1 cellular context compared by ENCODE assay signal in genomic region chrX:107146670-107147069, GRCh38.
TF ChIP-seq lines count a peak whose summit lies in the region.

No MANE protein-coding gene starts in this region.

TF ChIP-seq in WTC11, 78 proteins besides CTCF, POLR2A, EP300 and RAD21 (continued from another document):
- TF ChIP-seq, protein P1, sequence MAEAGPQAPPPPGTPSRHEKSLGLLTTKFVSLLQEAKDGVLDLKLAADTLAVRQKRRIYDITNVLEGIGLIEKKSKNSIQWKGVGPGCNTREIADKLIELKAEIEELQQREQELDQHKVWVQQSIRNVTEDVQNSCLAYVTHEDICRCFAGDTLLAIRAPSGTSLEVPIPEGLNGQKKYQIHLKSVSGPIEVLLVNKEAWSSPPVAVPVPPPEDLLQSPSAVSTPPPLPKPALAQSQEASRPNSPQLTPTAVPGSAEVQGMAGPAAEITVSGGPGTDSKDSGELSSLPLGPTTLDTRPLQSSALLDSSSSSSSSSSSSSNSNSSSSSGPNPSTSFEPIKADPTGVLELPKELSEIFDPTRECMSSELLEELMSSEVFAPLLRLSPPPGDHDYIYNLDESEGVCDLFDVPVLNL (CRISPR knock-in tag; IDR thresholded peaks at IDR 0.05; ENCODE audit: borderline replicate concordance, low read depth): no peak
- TF ChIP-seq, protein P2, sequence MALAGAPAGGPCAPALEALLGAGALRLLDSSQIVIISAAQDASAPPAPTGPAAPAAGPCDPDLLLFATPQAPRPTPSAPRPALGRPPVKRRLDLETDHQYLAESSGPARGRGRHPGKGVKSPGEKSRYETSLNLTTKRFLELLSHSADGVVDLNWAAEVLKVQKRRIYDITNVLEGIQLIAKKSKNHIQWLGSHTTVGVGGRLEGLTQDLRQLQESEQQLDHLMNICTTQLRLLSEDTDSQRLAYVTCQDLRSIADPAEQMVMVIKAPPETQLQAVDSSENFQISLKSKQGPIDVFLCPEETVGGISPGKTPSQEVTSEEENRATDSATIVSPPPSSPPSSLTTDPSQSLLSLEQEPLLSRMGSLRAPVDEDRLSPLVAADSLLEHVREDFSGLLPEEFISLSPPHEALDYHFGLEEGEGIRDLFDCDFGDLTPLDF (CRISPR knock-in tag; IDR thresholded peaks at IDR 0.05): no peak
- TF ChIP-seq SMAD3 (CRISPR knock-in tag; IDR thresholded peaks at IDR 0.05; ENCODE audit: borderline replicate concordance) (no peak), NFYB (CRISPR knock-in tag; conservative IDR thresholded peaks at IDR 0.05; ENCODE audit: low read depth) (no peak), CBFB (CRISPR knock-in tag; IDR thresholded peaks at IDR 0.05; ENCODE audit: low read depth) (no peak), TEAD1 (CRISPR knock-in tag; IDR thresholded peaks at IDR 0.05) (no peak)
TF ChIP-seq in WTC11: peak in this region for 0.
